8 cellular contexts compared by ENCODE assay signal in genomic region chr15:66504563-66505429, GRCh38. TPM values are rescaled to one million over a fixed set of nuclear protein-coding genes. Genes with fewer than 3 reads are reported as not detected.
DNase-seq lines count a peak whose midpoint lies in the region; ATAC-seq, FAIRE-seq and TF ChIP-seq lines count a peak whose summit lies in the region.

RPL4 (minus strand) TSS chr15:66504855; CDS start chr15:66504790, 65 bp downstream.
ZWILCH (plus strand) TSS chr15:66505326; CDS start chr15:66505339, 13 bp downstream.

- TF ChIP-seq CTCF in A549 (IDR thresholded peaks at IDR 0.05) (no peak), keratinocyte (optimal IDR thresholded peaks at IDR 0.05 in 1 of 3, IDR thresholded peaks at IDR 0.05 in 1 of 3, conservative IDR thresholded peaks at IDR 0.05 in 1 of 3; ENCODE audit: extremely low read depth in 1 of 3, insufficient read depth in 2 of 3, low read length in 3 of 3) (no peak)

- TF ChIP-seq POLR2A in A549 (IDR thresholded peaks at IDR 0.05; ENCODE audit: low read length): peak; percentile 98
- TF ChIP-seq POLR2A in GM18526 (IDR thresholded peaks at IDR 0.05; ENCODE audit: extremely low read depth, insufficient read length): peak; percentile 94

- H3K9me1 ChIP-seq in keratinocyte (ENCODE audit: control insufficient read depth, extremely low read depth, insufficient read depth, low read length): no peaks in the 10 kb centered on the region

- H3K4me2 ChIP-seq in A549 (peak within 1 kb of the TSS; percentile 94), keratinocyte (ENCODE audit: control insufficient read depth, extremely low read depth, insufficient read depth, low read depth, low read length) (peak within 1 kb of the TSS; percentile 92)

- H3K36me3 ChIP-seq in keratinocyte (ENCODE audit: control insufficient read depth in 2 of 2, extremely low read depth in 1 of 2, insufficient read depth in 2 of 2, low read length in 2 of 2): peaks cover 20 to 30% of the 10 kb centered on the region in 2 experiments

- H3K4me1 ChIP-seq in A549 (peaks cover 47% of the 10 kb centered on the region), keratinocyte (ENCODE audit: control insufficient read depth, extremely low read depth, insufficient read depth, low read length) (peaks cover 17% of the 10 kb centered on the region)

- peak within 1 kb of the TSS; percentile 98 for H3K9ac ChIP-seq in keratinocyte (ENCODE audit: control insufficient read depth, extremely low read depth, insufficient read depth, low read length)

- no peak for TF ChIP-seq EP300 in A549 (IDR thresholded peaks at IDR 0.05)

- no peaks in the 10 kb centered on the region for H3K27me3 ChIP-seq in keratinocyte (ENCODE audit: control insufficient read depth, extremely low read depth, insufficient read depth, low read length)

- H2AFZ ChIP-seq in keratinocyte (ENCODE audit: control insufficient read depth, low read length): peak within 1 kb of the TSS; percentile 94

- dilution Hi-C loops in keratinocyte (cut with MboI; ENCODE audit: extremely low pct_ligation_motif_present, low sequenced_read_pairs): no loop called here

- WGBS in A549 (ENCODE audit: missing lambda C conversion rate): under 1% methylated on average over 46 of the region's 46 CpGs

- H4K20me1 ChIP-seq in keratinocyte (ENCODE audit: control insufficient read depth, extremely low read depth, insufficient read depth, low read length): peaks cover 12% of the 10 kb centered on the region

- ATAC-seq in A549: peak; percentile 92 to 94
- ATAC-seq in HG03066 (IDR thresholded peaks at IDR 0.05; ENCODE audit: low read depth, unreplicated experiment): peak; percentile 69
- peak; percentile 82 to 87 for ATAC-seq in activated CD4-positive, CD25-positive, alpha-beta regulatory T cell treated with anti-CD3 and anti-CD28 coated beads, Interleukin-2, amount 50 U/mL, for 24 hours

- peak within 1 kb of the TSS; percentile 70 for H3K4me3 ChIP-seq in A549
- peak within 1 kb of the TSS; percentile 89 to 99 (median 98) for H3K4me3 ChIP-seq in keratinocyte (ENCODE audit: control insufficient read depth in 2 of 3, extremely low read depth in 1 of 3, insufficient read depth in 2 of 3, low read depth in 1 of 3, low read length in 3 of 3)

- POLR2A ChIA-PET in A549 (lab: Yijun Ruan, JAX): interaction anchor here (0.7 to 1.3 kb wide), 5 partner anchors 10 to 196 kb away, joined by 3 to 4 read pairs (median 3); partner anchors contain the start of gene MAP2K1

- peak; percentile 86 to 93 for DNase-seq in A549 (ENCODE audit: low read depth in 1 of 2, low spot score in 1 of 2)
- DNase-seq in NCI-H226: peak; percentile 89
- peak; percentile 85 for DNase-seq in cerebellar cortex (ENCODE audit: low spot score)
- DNase-seq in keratinocyte (ENCODE audit: low read depth, low spot score): no peak
- peak; percentile 88 for DNase-seq in stimulated activated CD4-positive, alpha-beta T cell treated with anti-CD3 and anti-CD28 coated beads, Interleukin-15, amount 100 ng/mL, for 24 hours

- FAIRE-seq in A549 (lab: Jason Lieb, UNC): no peak
- FAIRE-seq in keratinocyte (lab: Jason Lieb, UNC): no peak

- H3K79me2 ChIP-seq in keratinocyte (ENCODE audit: control insufficient read depth, insufficient read depth, low read length): peaks cover 76% of the 10 kb centered on the region

- H3K9me3 ChIP-seq in A549 (no peaks in the 10 kb centered on the region), keratinocyte (ENCODE audit: control insufficient read depth, low read depth, low read length) (no peaks in the 10 kb centered on the region)

- CTCF ChIA-PET in A549 (lab: Yijun Ruan, JAX): interaction anchor here (0.7 to 3.7 kb wide), 6 partner anchors 7 to 364 kb away, joined by 3 to 32 read pairs (median 4); partner anchors contain the start of gene SNAPC5

- TF ChIP-seq RAD21 in A549 (conservative IDR thresholded peaks at IDR 0.05 in 1 of 2, IDR thresholded peaks at IDR 0.05 in 1 of 2): no peak

- peak within 1 kb of the TSS; percentile 91 to 94 for H3K27ac ChIP-seq in A549
- H3K27ac ChIP-seq in keratinocyte (ENCODE audit: control insufficient read depth, insufficient read depth, low read length): peak within 1 kb of the TSS; percentile 99

TF ChIP-seq in A549, 52 proteins besides CTCF, POLR2A, EP300 and RAD21 (continues in another document):
- TF ChIP-seq FOSL2 (IDR thresholded peaks at IDR 0.05) (no peak), FOSL2 (CRISPR knock-in tag; IDR thresholded peaks at IDR 0.05) (peak; percentile 38), JUN (IDR thresholded peaks at IDR 0.05) (peak; percentile 99 to 100), PBX3 (IDR thresholded peaks at IDR 0.05) (peak; percentile 92), REST (IDR thresholded peaks at IDR 0.05) (peak; percentile 94), USF2 (IDR thresholded peaks at IDR 0.05) (no peak), CBX2 (IDR thresholded peaks at IDR 0.05; ENCODE audit: borderline replicate concordance, low read depth) (no peak), HEYL (CRISPR knock-in tag; IDR thresholded peaks at IDR 0.05) (no peak), HDAC2 (IDR thresholded peaks at IDR 0.05) (no peak)

RNA-seq across cellular contexts. Expression of gene RPL4, which starts in this region (rescaled TPM):
- 6,042 and 6,957 TPM in 2 replicates for polyA plus RNA-seq in A549 (2011; rRNA removed)
- 4,543 and 5,300 TPM in 2 replicates for polyA plus RNA-seq in A549 (2012; cell fraction: cytosol; rRNA removed)
- 2,306 and 2,953 TPM in 2 replicates for polyA plus RNA-seq in A549 (2012; cell fraction: nucleus; rRNA removed)
- polyA plus RNA-seq in A549 (2017; fragmentation: RNase III; extraction: RNeasy Plus Mini Kit Qiagen cat#74134 plus additional on column Dnase treatment): 4,068 to 4,549 TPM (median 4,330 TPM) in 3 replicates
- 4,920 and 5,293 TPM in 2 replicates for polyA minus RNA-seq in A549 (2011; rRNA and poly(A)+ RNA removed)
- 4,775 to 5,343 TPM (median 4,989 TPM) in 3 replicates for polyA plus RNA-seq in keratinocyte
- polyA plus RNA-seq in keratinocyte (2011; ENCODE audit: low read depth): 1,839 TPM
- 5,273 and 5,283 TPM in 2 replicates for polyA plus RNA-seq in keratinocyte (2011; cell fraction: cytosol; rRNA removed)
- 1,423 and 1,500 TPM in 2 replicates for polyA plus RNA-seq in keratinocyte (2011; cell fraction: nucleus; rRNA removed)
- 4,114 and 4,154 TPM in 2 replicates for polyA plus RNA-seq in keratinocyte (2012; ENCODE audit: low replicate concordance)
- polyA minus RNA-seq in keratinocyte: 3,166 to 4,283 TPM (median 3,515 TPM) in 3 replicates
- 2,751 TPM for polyA minus RNA-seq in keratinocyte (2011; cell fraction: cytosol; rRNA and poly(A)+ RNA removed)
- polyA minus RNA-seq in keratinocyte (2011; cell fraction: nucleus; rRNA and poly(A)+ RNA removed): 518 and 680 TPM in 2 replicates

RNA-seq across cellular contexts. Expression of gene ZWILCH, which starts in this region (rescaled TPM):
- polyA plus RNA-seq in A549 (2011; rRNA removed): 62.7 and 70.9 TPM in 2 replicates
- polyA plus RNA-seq in A549 (2012; cell fraction: cytosol; rRNA removed): 17.8 and 18.5 TPM in 2 replicates
- 9.0 and 11.5 TPM in 2 replicates for polyA plus RNA-seq in A549 (2012; cell fraction: nucleus; rRNA removed)
- 49.4 to 53.5 TPM (median 50.9 TPM) in 3 replicates for polyA plus RNA-seq in A549 (2017; fragmentation: RNase III; extraction: RNeasy Plus Mini Kit Qiagen cat#74134 plus additional on column Dnase treatment)
- 27.4 and 30.0 TPM in 2 replicates for polyA minus RNA-seq in A549 (2011; rRNA and poly(A)+ RNA removed)
- 15.6 to 34.9 TPM (median 17.8 TPM) in 3 replicates for polyA plus RNA-seq in keratinocyte
- 13.9 TPM for polyA plus RNA-seq in keratinocyte (2011; ENCODE audit: low read depth)
- 11.6 and 19.9 TPM in 2 replicates for polyA plus RNA-seq in keratinocyte (2011; cell fraction: cytosol; rRNA removed)
- polyA plus RNA-seq in keratinocyte (2011; cell fraction: nucleus; rRNA removed): 16.0 and 17.3 TPM in 2 replicates
- polyA plus RNA-seq in keratinocyte (2012; ENCODE audit: low replicate concordance): 4.2 and 15.4 TPM in 2 replicates
- polyA minus RNA-seq in keratinocyte: 7.3 to 33.6 TPM (median 7.8 TPM) in 3 replicates
- polyA minus RNA-seq in keratinocyte (2011; cell fraction: cytosol; rRNA and poly(A)+ RNA removed): 10.0 TPM
- polyA minus RNA-seq in keratinocyte (2011; cell fraction: nucleus; rRNA and poly(A)+ RNA removed): 7.5 and 16.2 TPM in 2 replicates
